ENCODE assay signal across 20 cellular contexts in the genomic region with DNA sequence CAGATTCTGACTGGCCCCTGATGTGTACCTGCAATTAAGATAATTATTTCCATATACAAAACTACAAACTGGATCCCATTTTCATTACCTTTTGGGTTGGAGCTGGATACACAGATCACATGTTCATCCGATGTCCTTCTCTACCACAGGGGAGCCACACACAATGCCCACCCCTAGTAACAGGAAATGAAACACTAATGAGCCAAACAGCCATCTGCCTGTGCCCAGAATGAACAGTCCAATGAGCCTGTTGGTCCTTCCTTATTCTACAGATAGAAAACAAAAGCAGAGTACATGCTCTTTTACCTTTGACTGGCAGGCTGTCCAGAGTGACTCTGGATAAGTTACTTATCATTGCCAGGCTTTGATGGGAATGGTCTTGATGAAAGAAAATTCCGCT.
"Had no signal": no experiment of that assay in that cellular context is flagged by ENCODE, and none has a peak within 500 bp of the region (broad histone marks: within the 10 kb centered on the region; RNA-seq: fewer than 3 reads in every experiment).

No MANE protein-coding gene starts in this region.

- H3K27ac Mint-ChIP-seq: stimulated activated memory B cell treated with anti-CD40 and anti-IgM and Interleukin-4, amounts not matched to agents 10 μg/mL and 1 μg/mL and 100 μg/mL, for 72 hours; stimulated activated naive CD8-positive, alpha-beta T cell treated with anti-CD3 and anti-CD28 coated beads, Interleukin-15, Interleukin-2, amounts not matched to agents 100 ng/mL and 50 ng/mL, for 24 hours had no signal

- H3K4me1 Mint-ChIP-seq: stimulated activated memory B cell treated with anti-CD40 and anti-IgM and Interleukin-4, amounts not matched to agents 10 μg/mL and 1 μg/mL and 100 μg/mL, for 72 hours had no signal

- H3K9me3 Mint-ChIP-seq: nephron; stimulated activated memory B cell treated with anti-CD40 and anti-IgM and Interleukin-4, amounts not matched to agents 10 μg/mL and 1 μg/mL and 100 μg/mL, for 72 hours; stimulated activated naive CD8-positive, alpha-beta T cell treated with anti-CD3 and anti-CD28 coated beads, Interleukin-15, Interleukin-2, amounts not matched to agents 100 ng/mL and 50 ng/mL, for 24 hours had no signal

- H3K27me3 Mint-ChIP-seq: stimulated activated memory B cell treated with anti-CD40 and anti-IgM and Interleukin-4, amounts not matched to agents 10 μg/mL and 1 μg/mL and 100 μg/mL, for 72 hours; stimulated activated naive CD8-positive, alpha-beta T cell treated with anti-CD3 and anti-CD28 coated beads, Interleukin-15, Interleukin-2, amounts not matched to agents 100 ng/mL and 50 ng/mL, for 24 hours had no signal

- H3K36me3 Mint-ChIP-seq: stimulated activated memory B cell treated with anti-CD40 and anti-IgM and Interleukin-4, amounts not matched to agents 10 μg/mL and 1 μg/mL and 100 μg/mL, for 72 hours had no signal

- H3K4me3 Mint-ChIP-seq: nephron; stimulated activated memory B cell treated with anti-CD40 and anti-IgM and Interleukin-4, amounts not matched to agents 10 μg/mL and 1 μg/mL and 100 μg/mL, for 72 hours; stimulated activated naive CD8-positive, alpha-beta T cell treated with anti-CD3 and anti-CD28 coated beads, Interleukin-15, Interleukin-2, amounts not matched to agents 100 ng/mL and 50 ng/mL, for 24 hours had no signal

- DNase-seq: colonic mucosa; dermis blood vessel endothelial cell; erythroblast; foreskin melanocyte; heart left ventricle; hypothalamus; islet precursor cell; mammary epithelial cell; midbrain; psoas muscle; retina; spleen; stimulated activated CD4-positive, alpha-beta T cell treated with anti-CD3 and anti-CD28 coated beads, Interleukin-15, amount 100 ng/mL, for 24 hours; stimulated activated CD4-positive, alpha-beta T cell treated with anti-CD3 and anti-CD28 coated beads, Interleukin-1b, Interleukin-23, amount 100 ng/mL, for 48 hours; stimulated activated CD4-positive, alpha-beta T cell treated with anti-CD3 and anti-CD28 coated beads, Interleukin-4, amount 100 ng/mL, for 24 hours; testis; upper lobe of right lung had no signal
